In the genomic region with DNA sequence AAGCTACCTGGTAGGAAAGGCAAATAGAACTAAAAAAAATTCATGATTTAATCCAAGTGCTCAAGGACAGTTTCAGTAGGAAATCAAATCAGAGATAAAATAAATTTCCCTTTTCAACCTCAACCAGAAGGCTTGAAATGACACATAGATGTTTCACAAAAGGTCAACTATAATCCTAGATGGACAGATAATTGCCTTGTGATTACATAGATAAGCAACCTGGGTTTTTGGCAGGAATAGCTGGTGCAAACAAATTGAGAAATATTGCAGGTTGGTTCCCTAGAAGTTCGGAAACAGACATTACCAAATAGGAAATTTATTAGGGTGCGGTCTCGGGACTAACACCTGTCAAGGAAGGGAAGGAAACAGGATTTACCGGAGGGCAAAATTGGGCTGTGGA, we compare ENCODE assay signal across 1 cellular context.
TF ChIP-seq lines count a peak whose summit lies in the region.

No MANE protein-coding gene starts in this region.

TF ChIP-seq in GM12878, 131 proteins besides CTCF, POLR2A, EP300 and RAD21:
- TF ChIP-seq E4F1 (IDR thresholded peaks at IDR 0.05; ENCODE audit: borderline replicate concordance, partially characterized antibody) (no peak), RCOR1 (conservative IDR thresholded peaks at IDR 0.05; ENCODE audit: low read depth, low read length) (no peak), IRF4 (IDR thresholded peaks at IDR 0.05; ENCODE audit: low read depth, low read length) (no peak), SIX5 (IDR thresholded peaks at IDR 0.05; ENCODE audit: low read depth, low read length, severe bottlenecking) (no peak), ZBTB4 (CRISPR knock-in tag; IDR thresholded peaks at IDR 0.05) (no peak), CHD4 (IDR thresholded peaks at IDR 0.05) (no peak), CBFB (IDR thresholded peaks at IDR 0.05; ENCODE audit: low read depth) (no peak), YY1 (IDR thresholded peaks at IDR 0.05; ENCODE audit: low read depth, low read length) (no peak), PML (IDR thresholded peaks at IDR 0.05; ENCODE audit: low read length) (no peak)
